28 cellular contexts compared by ENCODE assay signal in the genomic region with DNA sequence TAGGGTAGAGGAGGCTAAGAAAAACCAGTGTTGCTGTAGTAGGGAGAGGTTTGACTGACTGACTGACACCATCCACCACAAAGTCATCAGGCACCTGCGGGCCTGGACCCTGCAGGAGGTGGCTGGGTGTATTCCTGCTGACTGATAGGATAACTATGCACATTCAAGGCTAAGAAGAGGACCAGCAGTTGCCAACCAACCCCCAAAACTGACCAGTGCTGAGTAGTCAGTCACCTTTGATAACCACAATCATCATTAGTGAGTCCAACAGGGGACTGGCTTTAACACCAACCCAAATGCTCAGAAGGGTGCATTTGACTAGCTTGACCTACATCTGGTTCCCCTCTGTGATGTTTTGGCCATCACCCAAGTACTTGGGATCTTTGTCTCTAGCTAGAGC. TPM values are rescaled to one million over a fixed set of nuclear protein-coding genes. Genes with fewer than 3 reads are reported as not detected.
"Had no signal": no experiment of that assay in that cellular context is flagged by ENCODE, and none has a peak within 500 bp of the region (broad histone marks: within the 10 kb centered on the region; RNA-seq: fewer than 3 reads in every experiment).

No MANE protein-coding gene starts in this region.

- ATAC-seq: activated CD4-positive, CD25-positive, alpha-beta regulatory T cell treated with anti-CD3 and anti-CD28 coated beads, Interleukin-2, amount 50 U/mL, for 24 hours; effector memory CD8-positive, alpha-beta T cell; esophagus mucosa; foreskin keratinocyte; heart left ventricle; left lobe of liver; lower lobe of right lung; natural killer cell; right lobe of liver; upper lobe of right lung had no signal

- H3K4me3 ChIP-seq: ascending aorta, heart left ventricle, lower lobe of right lung, right lobe of liver, tibial artery, upper lobe of right lung had no signal

- DNase-seq: activated CD4-positive, alpha-beta T cell treated with anti-CD3 and anti-CD28 coated beads for 48 hours; activated CD4-positive, alpha-beta T cell treated with anti-CD3 and anti-CD28 coated beads, Interleukin-2, amount 50 U/mL, for 48 hours; activated CD8-positive, alpha-beta memory T cell treated with anti-CD3 and anti-CD28 coated beads, Interleukin-2, amount 50 U/mL, for 4 hours; activated gamma-delta T cell; activated naive CD4-positive, alpha-beta T cell treated with anti-CD3 and anti-CD28 coated beads, Interleukin-2, amount 10 ng/mL, durations not matched to agents 7 days and 5 days; activated naive CD8-positive, alpha-beta T cell treated with anti-CD3 and anti-CD28 coated beads, Interleukin-2, amount 10 ng/mL, durations not matched to agents 7 days and 5 days; activated T-cell treated with anti-CD3 and anti-CD28 coated beads, Interleukin-2, amount 50 U/mL, for 1 hour; caudate nucleus; cortex of kidney; effector memory CD8-positive, alpha-beta T cell; foreskin keratinocyte; heart left ventricle; hypothalamus; immature natural killer cell; lower lobe of right lung; mesenchymal stem cell; natural killer cell; right lobe of liver; stimulated activated CD4-positive, alpha-beta T cell treated with anti-CD3 and anti-CD28 coated beads, Interleukin-12 subunit alpha, Interleukin-12 subunit beta, amount 100 ng/mL, for 4 hours; stimulated activated CD4-positive, alpha-beta T cell treated with anti-CD3 and anti-CD28 coated beads, Interleukin-4, amount 100 ng/mL, for 1 hour; substantia nigra; tibial artery; upper lobe of right lung had no signal

- H3K27ac ChIP-seq: ascending aorta, foreskin keratinocyte, heart left ventricle, lower lobe of right lung, right lobe of liver, tibial artery, upper lobe of right lung, VCaP had no signal

- H3K9me3 ChIP-seq: right lobe of liver, upper lobe of right lung had no signal

- H3K4me1 ChIP-seq: ascending aorta, foreskin keratinocyte, lower lobe of right lung, right lobe of liver, tibial artery, upper lobe of right lung had no signal

- H3K36me3 ChIP-seq: heart left ventricle, lower lobe of right lung, right lobe of liver, upper lobe of right lung had no signal

- H3K27me3 ChIP-seq: ascending aorta, heart left ventricle, right lobe of liver, tibial artery, upper lobe of right lung had no signal

RNA-seq across cellular contexts. Expression of a gene that starts 30.5 kb away (rescaled TPM):
- total RNA-seq: foreskin keratinocyte had no signal
- polyA plus RNA-seq: foreskin keratinocyte had no signal
